1 cellular context compared by ENCODE assay signal in genomic region chr18:45935591-45936335, GRCh38.
TF ChIP-seq lines count a peak whose summit lies in the region.

No MANE protein-coding gene starts in this region.

TF ChIP-seq in IMR-90, 13 proteins besides CTCF, POLR2A, EP300 and RAD21 (continued from another document):
- TF ChIP-seq ELK1 (IDR thresholded peaks at IDR 0.05; ENCODE audit: borderline replicate concordance, low read depth, low read length) (no peak), RFX5 (IDR thresholded peaks at IDR 0.05; ENCODE audit: low read depth, low read length) (no peak), FOS (IDR thresholded peaks at IDR 0.05; ENCODE audit: low read depth, low read length) (0 out of 2 replicates have a peak, but pooled peaks have one; percentile 12)
